8 cellular contexts compared by ENCODE assay signal in the genomic region with DNA sequence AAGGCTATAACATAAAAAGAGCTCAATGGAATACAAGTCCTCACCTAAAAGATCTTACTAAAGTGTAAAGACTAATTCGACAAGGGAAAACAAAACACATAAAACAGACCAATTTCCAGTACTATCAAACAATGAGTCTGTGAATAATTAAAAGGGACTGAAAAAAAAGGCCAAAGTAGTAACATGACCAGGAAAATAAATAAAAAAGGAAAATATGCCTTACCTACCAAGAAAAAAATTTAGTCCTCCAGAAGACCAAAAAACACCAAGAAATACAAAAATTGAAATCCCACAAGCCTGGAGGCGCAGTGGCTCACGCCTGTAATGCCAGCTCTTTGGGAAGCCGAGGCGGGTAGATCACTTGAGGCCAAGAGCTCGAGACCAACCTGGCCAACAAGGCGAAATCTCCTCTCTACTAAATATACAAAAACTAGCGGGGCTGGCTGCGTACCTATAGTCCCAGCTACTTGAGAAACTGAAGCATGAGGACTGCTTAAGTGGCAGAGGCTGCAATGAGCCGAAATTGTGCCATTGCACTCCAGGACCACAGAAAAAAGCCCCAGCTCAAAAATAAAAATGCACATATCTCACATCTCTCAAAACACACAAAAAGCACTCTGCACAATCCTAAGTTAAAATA.
DNase-seq lines count a peak whose midpoint lies in the region; ATAC-seq and TF ChIP-seq lines count a peak whose summit lies in the region.

No MANE protein-coding gene starts in this region.

- H3K9me3 ChIP-seq in Caco-2: no peaks in the 10 kb centered on the region
- no peaks in the 10 kb centered on the region for H3K9me3 ChIP-seq in skeletal muscle tissue (ENCODE audit: control insufficient read depth in 3 of 3, low read length in 3 of 3)

- peaks cover 6% of the 10 kb centered on the region for H3K36me3 Mint-ChIP-seq in Caco-2 (ENCODE audit: insufficient read depth, unreplicated experiment)
- no peaks in the 10 kb centered on the region for H3K36me3 Mint-ChIP-seq in activated CD4-positive, alpha-beta T cell treated with anti-CD3 and anti-CD28 coated beads for 36 hours (ENCODE audit: low read depth)

- no peak overlapping the region for H3K4me3 ChIP-seq in Caco-2 (ENCODE audit: low read depth, low read length)
- H3K4me3 ChIP-seq in fibroblast of the aortic adventitia (ENCODE audit: low read depth, low read length): peak overlapping the region; percentile 28
- H3K4me3 ChIP-seq in skeletal muscle tissue (ENCODE audit: low read length in 3 of 3): peak overlapping the region; percentile 63 to 86 (median 74)

- H3K27me3 ChIP-seq in Caco-2 (replicated peaks; ENCODE audit: control insufficient read depth, insufficient read depth, low read length): no peaks in the 10 kb centered on the region
- H3K27me3 ChIP-seq in skeletal muscle tissue (ENCODE audit: control insufficient read depth in 3 of 3, insufficient read depth in 3 of 3, low read length in 3 of 3): no peaks in the 10 kb centered on the region

- H3K27ac Mint-ChIP-seq in Caco-2 (ENCODE audit: unreplicated experiment): no peak overlapping the region
- H3K27ac Mint-ChIP-seq in activated CD4-positive, alpha-beta T cell treated with anti-CD3 and anti-CD28 coated beads for 36 hours: peak overlapping the region; percentile 69

- TF ChIP-seq CTCF in Caco-2 (IDR thresholded peaks at IDR 0.05; ENCODE audit: insufficient read depth in 1 of 2, low read depth in 1 of 2, low read length in 1 of 2, severe bottlenecking in 1 of 2, unreplicated experiment in 1 of 2) (no peak), fibroblast of the aortic adventitia (IDR thresholded peaks at IDR 0.05; ENCODE audit: insufficient read depth, low read length) (no peak), omental fat pad (IDR thresholded peaks at IDR 0.05) (no peak)

- no peak overlapping the region for H3K4me3 Mint-ChIP-seq in Caco-2 (ENCODE audit: unreplicated experiment)
- peak overlapping the region; percentile 7 for H3K4me3 Mint-ChIP-seq in activated CD4-positive, alpha-beta T cell treated with anti-CD3 and anti-CD28 coated beads for 36 hours

- POLR2A ChIA-PET in Caco-2 (lab: Charles Lee): interaction anchor here (0.5 to 1.9 kb wide), 22 partner anchors 9 to 1816 kb away, joined by 3 to 41 read pairs (median 5); partner anchors contain the start of genes PRR11, RAD51C, RNF43 and SKA2
- POLR2A ChIA-PET in activated CD4-positive, alpha-beta T cell treated with anti-CD3 and anti-CD28 coated beads for 36 hours (lab: Charles Lee): interaction anchor here (0.6 to 3.5 kb wide), 76 partner anchors 9 to 1334 kb away, joined by 3 to 421 read pairs (median 5); partner anchors contain the start of genes CLTC, MTMR4, PPM1E and PRR11

- intact Hi-C loops in Caco-2 (cut with micrococcal nuclease; ENCODE audit: unreplicated experiment): loop anchor here (1.0 to 10.0 kb wide), 4 partner anchors 28 to 113 kb away; no protein-coding TSS in a partner anchor
- intact Hi-C loops in activated CD4-positive, alpha-beta T cell treated with anti-CD3 and anti-CD28 coated beads for 36 hours (cut with DNase I, micrococcal nuclease): loop anchor here (1.0 to 10.0 kb wide), 9 partner anchors 28 to 624 kb away; partner anchors contain the start of genes SRSF1 (in 1 of the 2) and TRIM37 (in 1 of the 2)

- DNase-seq in Caco-2 (peak; percentile 68 to 73), fibroblast of the aortic adventitia (ENCODE audit: low read depth) (no peak), amniotic stem cell (lab: John Stamatoyannopoulos, UW) (no peak), omental fat pad (ENCODE audit: low spot score) (no peak)
- DNase-seq in activated CD4-positive, alpha-beta T cell treated with anti-CD3 and anti-CD28 coated beads for 36 hours: peak; percentile 46

- peak overlapping the region; percentile 81 for H3K27ac ChIP-seq in skeletal muscle tissue (ENCODE audit: low read depth, low read length)

- CTCF ChIA-PET in Caco-2 (lab: Charles Lee): interaction anchor here (0.5 to 1.6 kb wide), 3 partner anchors 18 to 112 kb away, joined by 3 to 6 read pairs (median 4); no protein-coding TSS in a partner anchor
- CTCF ChIA-PET in activated CD4-positive, alpha-beta T cell treated with anti-CD3 and anti-CD28 coated beads for 36 hours (lab: Charles Lee): interaction anchor here (1.0 to 2.4 kb wide), 8 partner anchors 10 to 314 kb away, joined by 3 to 12 read pairs (median 6); partner anchors contain the start of gene MTMR4

- peak overlapping the region; percentile 71 to 93 (median 78) for H3K9ac ChIP-seq in skeletal muscle tissue (ENCODE audit: low read depth in 1 of 3, low read length in 3 of 3)

- ATAC-seq in HG02678 (IDR thresholded peaks at IDR 0.05; ENCODE audit: unreplicated experiment) (peak; percentile 43), HG02798 (IDR thresholded peaks at IDR 0.05; ENCODE audit: poor library complexity, unreplicated experiment) (no peak), omental fat pad (ENCODE audit: low FRiP score) (no peak)
- no peak for ATAC-seq in activated CD4-positive, alpha-beta T cell treated with anti-CD3 and anti-CD28 coated beads for 36 hours

- no peaks in the 10 kb centered on the region for H3K9me3 Mint-ChIP-seq in Caco-2 (ENCODE audit: unreplicated experiment)
- no peaks in the 10 kb centered on the region for H3K9me3 Mint-ChIP-seq in activated CD4-positive, alpha-beta T cell treated with anti-CD3 and anti-CD28 coated beads for 36 hours (ENCODE audit: low read depth)

- H3K4me1 Mint-ChIP-seq in Caco-2 (ENCODE audit: low read depth, unreplicated experiment): no peaks in the 10 kb centered on the region
- peaks cover 3% of the 10 kb centered on the region for H3K4me1 Mint-ChIP-seq in activated CD4-positive, alpha-beta T cell treated with anti-CD3 and anti-CD28 coated beads for 36 hours

- H3K4me1 ChIP-seq in Caco-2: peaks cover 7% of the 10 kb centered on the region; the same call in 1 of the 2 replicates
- peaks cover 0 to 6% (median 0%) of the 10 kb centered on the region in 3 donors for H3K4me1 ChIP-seq in skeletal muscle tissue (ENCODE audit: control insufficient read depth in 3 of 3, insufficient read depth in 3 of 3, low read length in 3 of 3)

- BruUV-seq in Caco-2 (replicated peaks; lab: Mats Ljungman, UMichigan): TSS peak; percentile 96

- peaks cover 3% of the 10 kb centered on the region for H3K27me3 Mint-ChIP-seq in Caco-2 (ENCODE audit: insufficient read depth, unreplicated experiment)
- H3K27me3 Mint-ChIP-seq in activated CD4-positive, alpha-beta T cell treated with anti-CD3 and anti-CD28 coated beads for 36 hours: no peaks in the 10 kb centered on the region

- no peaks in the 10 kb centered on the region for H3K36me3 ChIP-seq in Caco-2 (ENCODE audit: control insufficient read depth, insufficient read depth, low read length)
- no peaks in the 10 kb centered on the region for H3K36me3 ChIP-seq in skeletal muscle tissue (ENCODE audit: control insufficient read depth in 3 of 3, insufficient read depth in 3 of 3, low read length in 3 of 3)

Comparison
In these comparisons a context has a peak if more than half of its experiments do, and no peak if none do; other contexts are left out.
1. DNase-seq: peak in Caco-2 (2 of 2) and activated CD4-positive, alpha-beta T cell treated with anti-CD3 and anti-CD28 coated beads for 36 hours (single experiment); none in fibroblast of the aortic adventitia (single experiment), amniotic stem cell (single experiment) and omental fat pad (single experiment).